Comparison of ENCODE assay signal across 17 cellular contexts in genomic region chr1:209815931-209816338, GRCh38. TPM values are rescaled to one million over a fixed set of nuclear protein-coding genes. Genes with fewer than 3 reads are reported as not detected.
DNase-seq lines count a peak whose midpoint lies in the region; ATAC-seq and TF ChIP-seq lines count a peak whose summit lies in the region.
"Had no signal": no experiment of that assay in that cellular context is flagged by ENCODE, and none has a peak within 500 bp of the region (broad histone marks: within the 10 kb centered on the region; RNA-seq: fewer than 3 reads in every experiment).

No MANE protein-coding gene starts in this region.

- no peaks in the 10 kb centered on the region for H3K9me3 ChIP-seq in ovary
- H3K9me3 ChIP-seq: BE2C had no signal

- intact Hi-C loops in ovary (cut with DNase I) = no loop called here

- DNase-seq in DMS153 (lab: John Stamatoyannopoulos, UW) (peak; percentile 85), NCI-H1105 (lab: John Stamatoyannopoulos, UW) (peak; percentile 36), mesothelial cell of epicardium (ENCODE audit: low spot score in 2 of 2, unreplicated experiment in 2 of 2) (peak in 1 of 2 experiments; percentile 50), ovary (no peak), NCI-H524 (lab: John Stamatoyannopoulos, UW) (no peak)
- no peak for DNase-seq in activated naive CD8-positive, alpha-beta T cell treated with anti-CD3 and anti-CD28 coated beads, Interleukin-2, amount 10 ng/mL, durations not matched to agents 7 days and 5 days
- no peak for DNase-seq in naive thymus-derived CD8-positive, alpha-beta T cell
- no peak for DNase-seq in stimulated activated CD8-positive, alpha-beta memory T cell treated with anti-CD3 and anti-CD28 coated beads, Interleukin-4, amount 100 ng/mL, for 48 hours
- DNase-seq: activated CD4-positive, alpha-beta T cell treated with anti-CD3 and anti-CD28 coated beads, Interleukin-2, amount 10 ng/mL, durations not matched to agents 7 days and 5 days; activated effector memory CD4-positive, alpha-beta T cell treated with Interleukin-2 at 50 U/mL for 16 hours; BE2C; endodermal cell; head of caudate nucleus; NK-92 treated with Interleukin-12 subunit alpha and Interleukin-12 subunit beta, amount 100 ng/mL, for 24 hours; retina; Right ventricle myocardium superior; T1000 had no signal

- TF ChIP-seq CTCF in mesothelial cell of epicardium (IDR thresholded peaks at IDR 0.05; ENCODE audit: unreplicated experiment) (no peak), ovary (IDR thresholded peaks at IDR 0.05) (no peak)

- no peaks in the 10 kb centered on the region for H3K4me1 Mint-ChIP-seq in activated naive CD8-positive, alpha-beta T cell treated with anti-CD3 and anti-CD28 coated beads, Interleukin-2, amount 10 ng/mL, durations not matched to agents 7 days and 5 days
- H3K4me1 Mint-ChIP-seq in mesothelial cell of epicardium = peaks cover 38% of the 10 kb centered on the region
- H3K4me1 Mint-ChIP-seq in naive thymus-derived CD8-positive, alpha-beta T cell = peaks cover 0 to 2% (median 0%) of the 10 kb centered on the region in 4 donors
- H3K4me1 Mint-ChIP-seq: activated CD4-positive, alpha-beta T cell treated with anti-CD3 and anti-CD28 coated beads, Interleukin-2, amount 10 ng/mL, durations not matched to agents 7 days and 5 days had no signal

- TF ChIP-seq EP300 in ovary (IDR thresholded peaks at IDR 0.05) = no peak

- no peak overlapping the region for H3K4me3 Mint-ChIP-seq in activated naive CD8-positive, alpha-beta T cell treated with anti-CD3 and anti-CD28 coated beads, Interleukin-2, amount 10 ng/mL, durations not matched to agents 7 days and 5 days
- H3K4me3 Mint-ChIP-seq in mesothelial cell of epicardium = no peak overlapping the region
- no peak overlapping the region for H3K4me3 Mint-ChIP-seq in naive thymus-derived CD8-positive, alpha-beta T cell
- H3K4me3 Mint-ChIP-seq: activated CD4-positive, alpha-beta T cell treated with anti-CD3 and anti-CD28 coated beads, Interleukin-2, amount 10 ng/mL, durations not matched to agents 7 days and 5 days; endodermal cell had no signal

- H3K27me3 ChIP-seq in ovary = no peaks in the 10 kb centered on the region
- H3K27me3 ChIP-seq: BE2C had no signal

- H3K27ac ChIP-seq in ovary = no peak overlapping the region

- no peak overlapping the region for H3K4me3 ChIP-seq in ovary

- WGBS in ovary, 3 donors = 68 to 71% (median 70%) methylated on average over 6 of the region's 6 CpGs

- peak overlapping the region; percentile 59 for H3K27ac Mint-ChIP-seq in activated naive CD8-positive, alpha-beta T cell treated with anti-CD3 and anti-CD28 coated beads, Interleukin-2, amount 10 ng/mL, durations not matched to agents 7 days and 5 days
- peak overlapping the region; percentile 98 for H3K27ac Mint-ChIP-seq in mesothelial cell of epicardium
- H3K27ac Mint-ChIP-seq in naive thymus-derived CD8-positive, alpha-beta T cell = no peak overlapping the region
- H3K27ac Mint-ChIP-seq: activated CD4-positive, alpha-beta T cell treated with anti-CD3 and anti-CD28 coated beads, Interleukin-2, amount 10 ng/mL, durations not matched to agents 7 days and 5 days; endodermal cell had no signal

- H3K4me1 ChIP-seq in ovary (ENCODE audit: insufficient read depth) = no peaks in the 10 kb centered on the region

- peaks cover 4% of the 10 kb centered on the region for H3K27me3 Mint-ChIP-seq in activated naive CD8-positive, alpha-beta T cell treated with anti-CD3 and anti-CD28 coated beads, Interleukin-2, amount 10 ng/mL, durations not matched to agents 7 days and 5 days
- H3K27me3 Mint-ChIP-seq in mesothelial cell of epicardium (ENCODE audit: low read depth) = no peaks in the 10 kb centered on the region
- peaks cover 3 to 20% (median 11%) of the 10 kb centered on the region in 5 donors for H3K27me3 Mint-ChIP-seq in naive thymus-derived CD8-positive, alpha-beta T cell

- H3K9me3 Mint-ChIP-seq in activated naive CD8-positive, alpha-beta T cell treated with anti-CD3 and anti-CD28 coated beads, Interleukin-2, amount 10 ng/mL, durations not matched to agents 7 days and 5 days = no peaks in the 10 kb centered on the region
- no peaks in the 10 kb centered on the region for H3K9me3 Mint-ChIP-seq in mesothelial cell of epicardium
- no peaks in the 10 kb centered on the region for H3K9me3 Mint-ChIP-seq in naive thymus-derived CD8-positive, alpha-beta T cell
- H3K9me3 Mint-ChIP-seq: activated CD4-positive, alpha-beta T cell treated with anti-CD3 and anti-CD28 coated beads, Interleukin-2, amount 10 ng/mL, durations not matched to agents 7 days and 5 days; endodermal cell had no signal

- TF ChIP-seq POLR2A in ovary (IDR thresholded peaks at IDR 0.05) = no peak

- no peaks in the 10 kb centered on the region for H3K36me3 ChIP-seq in ovary
- H3K36me3 ChIP-seq: BE2C had no signal

- H3K36me3 Mint-ChIP-seq in activated naive CD8-positive, alpha-beta T cell treated with anti-CD3 and anti-CD28 coated beads, Interleukin-2, amount 10 ng/mL, durations not matched to agents 7 days and 5 days = no peaks in the 10 kb centered on the region
- H3K36me3 Mint-ChIP-seq in mesothelial cell of epicardium = no peaks in the 10 kb centered on the region
- H3K36me3 Mint-ChIP-seq in naive thymus-derived CD8-positive, alpha-beta T cell = no peaks in the 10 kb centered on the region

- no peak for ATAC-seq in activated naive CD8-positive, alpha-beta T cell treated with anti-CD3 and anti-CD28 coated beads, Interleukin-2, amount 10 ng/mL, durations not matched to agents 7 days and 5 days (ENCODE audit: low read depth)
- no peak for ATAC-seq in naive thymus-derived CD8-positive, alpha-beta T cell

- POLR2A ChIA-PET in activated naive CD8-positive, alpha-beta T cell treated with anti-CD3 and anti-CD28 coated beads, Interleukin-2, amount 10 ng/mL, durations not matched to agents 7 days and 5 days (lab: Charles Lee) = no interaction called here
- POLR2A ChIA-PET in naive thymus-derived CD8-positive, alpha-beta T cell (lab: Charles Lee) = no interaction called here

RNA-seq across cellular contexts. Expression of gene IRF6, which starts 10.0 kb away (rescaled TPM):
- total RNA-seq in activated naive CD8-positive, alpha-beta T cell treated with anti-CD3 and anti-CD28 coated beads, Interleukin-2, amount 10 ng/mL, durations not matched to agents 7 days and 5 days = 1 to 10 TPM; 1.7 to 2.0 TPM
- 38.1 to 43.1 TPM (median 39.9 TPM) in 3 replicates for total RNA-seq in mesothelial cell of epicardium
- total RNA-seq in ovary = 10 to 100 TPM in 1 of 7 donors, 1 to 10 TPM in 6; 2.5 to 24.2 (median 5.4) TPM
- 1 to 10 TPM in 1 of 2 donors, under 1 TPM in 1; 0.80 to 2.5 TPM for polyA plus RNA-seq in ovary
- 1 to 10 TPM; 2.4 to 2.6 TPM for total RNA-seq in naive thymus-derived CD8-positive, alpha-beta T cell
- 1 to 10 TPM in 1 of 3 donors, under 1 TPM in 2; 0.49 to 2.1 (median 0.86) TPM for polyA plus RNA-seq in naive thymus-derived CD8-positive, alpha-beta T cell
- total RNA-seq: activated CD4-positive, alpha-beta T cell treated with anti-CD3 and anti-CD28 coated beads, Interleukin-2, amount 10 ng/mL, durations not matched to agents 7 days and 5 days had no signal

RNA-seq across cellular contexts. Expression of gene UTP25, which starts 11.8 kb away (rescaled TPM):
- 1 to 10 TPM; 7.5 to 7.7 TPM for total RNA-seq in activated naive CD8-positive, alpha-beta T cell treated with anti-CD3 and anti-CD28 coated beads, Interleukin-2, amount 10 ng/mL, durations not matched to agents 7 days and 5 days
- total RNA-seq in mesothelial cell of epicardium (8.8 to 9.7 TPM (median 9.0 TPM) in 3 replicates), ovary (1 to 10 TPM; 6.0 to 9.9 (median 8.4) TPM)
- 1 to 10 TPM; 4.3 to 8.1 TPM for polyA plus RNA-seq in ovary
- 10 to 100 TPM; 15.2 to 15.6 TPM for total RNA-seq in naive thymus-derived CD8-positive, alpha-beta T cell
- polyA plus RNA-seq in naive thymus-derived CD8-positive, alpha-beta T cell = 1 to 10 TPM; 3.0 to 5.6 (median 3.1) TPM

RNA-seq across cellular contexts. Expression of gene C1orf74, which starts 31.6 kb away (rescaled TPM):
- 1 to 10 TPM; 2.2 to 2.8 TPM for total RNA-seq in activated naive CD8-positive, alpha-beta T cell treated with anti-CD3 and anti-CD28 coated beads, Interleukin-2, amount 10 ng/mL, durations not matched to agents 7 days and 5 days
- 3.5 to 3.8 TPM (median 3.5 TPM) in 3 replicates for total RNA-seq in mesothelial cell of epicardium
- 1 to 10 TPM in 5 of 7 donors, under 1 TPM in 2; 0.83 to 1.6 (median 1.4) TPM for total RNA-seq in ovary
- 1 to 10 TPM in 1 of 2 donors, under 1 TPM in 1; 0.62 to 2.5 TPM for polyA plus RNA-seq in ovary
- total RNA-seq in naive thymus-derived CD8-positive, alpha-beta T cell = 1 to 10 TPM; 1.7 to 1.8 TPM
- polyA plus RNA-seq in naive thymus-derived CD8-positive, alpha-beta T cell = under 1 TPM; 0.30 to 0.88 (median 0.55) TPM

Comparison
In these comparisons a context has a peak if more than half of its experiments do, and no peak if none do; other contexts are left out.
1. DNase-seq: peak in DMS153 (single experiment) and NCI-H1105 (single experiment); none in activated naive CD8-positive, alpha-beta T cell treated with anti-CD3 and anti-CD28 coated beads, Interleukin-2, amount 10 ng/mL, durations not matched to agents 7 days and 5 days (single experiment), ovary (0 of 5), naive thymus-derived CD8-positive, alpha-beta T cell (0 of 10), stimulated activated CD8-positive, alpha-beta memory T cell treated with anti-CD3 and anti-CD28 coated beads, Interleukin-4, amount 100 ng/mL, for 48 hours (single experiment) and NCI-H524 (0 of 2).
2. H3K27ac Mint-ChIP-seq: peak in activated naive CD8-positive, alpha-beta T cell treated with anti-CD3 and anti-CD28 coated beads, Interleukin-2, amount 10 ng/mL, durations not matched to agents 7 days and 5 days (single experiment) and mesothelial cell of epicardium (single experiment); none in naive thymus-derived CD8-positive, alpha-beta T cell (0 of 10).